1 cellular context compared by ENCODE assay signal in genomic region chr1:43934279-43934985, GRCh38.
TF ChIP-seq lines count a peak whose summit lies in the region.

No MANE protein-coding gene starts in this region.

TF ChIP-seq in HCT116, 20 proteins besides CTCF, POLR2A, EP300 and RAD21:
- TF ChIP-seq CEBPB (IDR thresholded peaks at IDR 0.05; ENCODE audit: low read depth) (no peak), ZFX (IDR thresholded peaks at IDR 0.05) (peak; percentile 39; the same call in 1 of the 2 replicates), YY1 (IDR thresholded peaks at IDR 0.05; ENCODE audit: extremely low read depth, insufficient replicate concordance, low read depth, low read length) (peak; percentile 81), SRF (IDR thresholded peaks at IDR 0.05; ENCODE audit: low read depth) (no peak), POLR2AphosphoS5 (IDR thresholded peaks at IDR 0.05; ENCODE audit: low read depth, low read length) (peak; percentile 20; the same call in 1 of the 2 replicates)
